ENCODE assay signal across 31 cellular contexts in the genomic region with DNA sequence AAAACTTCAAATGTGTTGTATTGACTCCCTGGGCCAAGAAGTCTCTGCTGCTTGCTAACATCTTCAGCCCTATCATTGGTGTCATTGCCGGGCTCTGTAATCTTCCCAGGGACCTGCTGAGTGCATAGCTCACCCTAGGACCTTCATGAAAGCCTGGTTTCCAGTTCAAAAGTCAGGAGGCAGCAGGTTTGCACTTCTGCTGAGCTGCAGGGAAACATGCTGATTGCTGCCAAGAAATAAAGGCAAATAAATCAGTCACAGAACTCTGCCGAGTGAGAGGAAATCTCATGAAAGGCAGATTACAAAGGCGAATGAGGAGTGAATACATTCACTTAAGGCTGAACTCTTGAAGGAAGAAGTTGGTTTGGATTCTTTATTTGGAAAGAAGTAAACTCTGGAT.
"Had no signal": no experiment of that assay in that cellular context is flagged by ENCODE, and none has a peak within 500 bp of the region (broad histone marks: within the 10 kb centered on the region; RNA-seq: fewer than 3 reads in every experiment).

No MANE protein-coding gene starts in this region.

- H3K4me2 ChIP-seq: PC-9 had no signal

- H3K27ac ChIP-seq: brain microvascular endothelial cell, PC-9, RWPE1, WERI-Rb-1 had no signal

- H3K4me3 ChIP-seq: K562, PC-9 had no signal

- DNase-seq: activated CD4-positive, alpha-beta memory T cell treated with anti-CD3 and anti-CD28 coated beads, Interleukin-2, amount 10 ng/mL, durations not matched to agents 7 days and 5 days; activated CD4-positive, alpha-beta T cell treated with anti-CD3 and anti-CD28 coated beads for 1 hour; activated CD4-positive, alpha-beta T cell treated with anti-CD3 and anti-CD28 coated beads for 48 hours; activated CD4-positive, CD25-positive, alpha-beta regulatory T cell; activated CD8-positive, alpha-beta memory T cell treated with anti-CD3 and anti-CD28 coated beads for 24 hours; activated CD8-positive, alpha-beta memory T cell treated with anti-CD3 and anti-CD28 coated beads, Interleukin-2, amount 10 ng/mL, durations not matched to agents 7 days and 5 days; activated CD8-positive, alpha-beta memory T cell treated with anti-CD3 and anti-CD28 coated beads, Interleukin-2, amount 50 U/mL, for 48 hours; activated effector memory CD4-positive, alpha-beta T cell treated with Interleukin-2 at 50 U/mL for 16 hours; activated naive CD4-positive, alpha-beta T cell treated with anti-CD3 and anti-CD28 coated beads, Interleukin-2, amount 50 U/mL, for 16 hours; activated naive CD8-positive, alpha-beta T cell treated with anti-CD3 and anti-CD28 coated beads for 36 hours; activated T-cell treated with anti-CD3 and anti-CD28 coated beads, Interleukin-2, amount 50 U/mL, for 48 hours; amniotic stem cell; aorta; brain microvascular endothelial cell; central memory CD4-positive, alpha-beta T cell; NCI-H1092 treated with DMSO at 0.1 percent for 48 hours; NCI-H1417; NCI-H1930; NCI-H2081 treated with DMSO at 0.1 percent for 48 hours; NCI-H226; NCI-H446 treated with DMSO at 0.1 percent for 48 hours; NCI-H524; NCI-H69; NCI-H82; PC-9; SW 1271; T1000; WERI-Rb-1 had no signal

- H3K36me3 ChIP-seq: brain microvascular endothelial cell, WERI-Rb-1 had no signal

- H3K27me3 ChIP-seq: brain microvascular endothelial cell had no signal

- H2AFZ ChIP-seq: PC-9 had no signal

- ATAC-seq: activated CD8-positive, alpha-beta memory T cell treated with anti-CD3 and anti-CD28 coated beads, Interleukin-2, amount 10 ng/mL, durations not matched to agents 7 days and 5 days; K562; Right ventricle myocardium inferior had no signal
